ENCODE assay signal across 8 cellular contexts in genomic region chr11:65833297-65834030, GRCh38. TPM values are rescaled to one million over a fixed set of nuclear protein-coding genes. Genes with fewer than 3 reads are reported as not detected.
DNase-seq lines count a peak whose midpoint lies in the region; ATAC-seq and TF ChIP-seq lines count a peak whose summit lies in the region.

SNX32 (plus strand) TSS chr11:65833963; CDS start chr11:65834066, 103 bp downstream.

- H4K20me1 ChIP-seq in smooth muscle cell (ENCODE audit: low read depth) = no peaks in the 10 kb centered on the region

- no peaks in the 10 kb centered on the region for H3K79me2 ChIP-seq in smooth muscle cell (ENCODE audit: low read depth)

- no peaks in the 10 kb centered on the region for H3K27me3 ChIP-seq in WERI-Rb-1 (ENCODE audit: insufficient read depth, low read depth, severe bottlenecking)
- H3K27me3 ChIP-seq in smooth muscle cell (ENCODE audit: low read depth) = no peaks in the 10 kb centered on the region

- no peaks in the 10 kb centered on the region for H3K9me3 ChIP-seq in WERI-Rb-1 (ENCODE audit: severe bottlenecking)
- no peaks in the 10 kb centered on the region for H3K9me3 ChIP-seq in smooth muscle cell (replicated peaks; ENCODE audit: low read depth)

- peak within 1 kb of the TSS; percentile 85 for H2AFZ ChIP-seq in smooth muscle cell (ENCODE audit: low read depth)

- H3K9ac ChIP-seq in smooth muscle cell (ENCODE audit: low read depth) = peak within 1 kb of the TSS; percentile 49

- in situ Hi-C loops in ACHN (cut with HindIII; ENCODE audit: low pct_ligation_motif_present, low pct_unique_long_range_greater_than_20kb, low sequenced_read_pairs) = no loop called here

- 3% methylated on average over 47 of the region's 63 CpGs for WGBS in smooth muscle cell (ENCODE audit: low lambda C conversion rate)

- DNase-seq in GM12864 (ENCODE audit: low read depth) = peak; percentile 57
- peak; percentile 90 for DNase-seq in NCI-H2029 (lab: John Stamatoyannopoulos, UW)
- DNase-seq in WERI-Rb-1 = peak; percentile 95
- peak; percentile 91 for DNase-seq in central memory CD4-positive, alpha-beta T cell
- peak; percentile 95 for DNase-seq in inferior parietal cortex (ENCODE audit: extremely low spot score)
- peak; percentile 73 for DNase-seq in smooth muscle cell (lab: John Stamatoyannopoulos, UW; ENCODE audit: unreplicated experiment)
- DNase-seq in ACHN = no peak

- H3K4me3 ChIP-seq in GM12864 (ENCODE audit: low read depth, low read length) (peak within 1 kb of the TSS; percentile 51), WERI-Rb-1 (ENCODE audit: low read depth, low read length) (peak within 1 kb of the TSS; percentile 47), smooth muscle cell (peak within 1 kb of the TSS; percentile 73)

- H3K4me1 ChIP-seq in smooth muscle cell (ENCODE audit: low read depth) = peaks cover 14% of the 10 kb centered on the region

- H3K27ac ChIP-seq in WERI-Rb-1 (peak within 1 kb of the TSS; percentile 88), smooth muscle cell (ENCODE audit: low read depth) (no peak within 1 kb of the TSS)

- ATAC-seq in HG02852 (IDR thresholded peaks at IDR 0.05; ENCODE audit: unreplicated experiment) = peak; percentile 96

- no peaks in the 10 kb centered on the region for H3F3A ChIP-seq in smooth muscle cell (ENCODE audit: low read depth)

- peak within 1 kb of the TSS; percentile 90 for H3K4me2 ChIP-seq in smooth muscle cell

- TF ChIP-seq CTCF in GM12864 (IDR thresholded peaks at IDR 0.05; ENCODE audit: low read depth, low read length, missing control alignments) (no peak), WERI-Rb-1 (IDR thresholded peaks at IDR 0.05; ENCODE audit: low read depth, low read length) (no peak), smooth muscle cell (IDR thresholded peaks at IDR 0.05; ENCODE audit: borderline replicate concordance, insufficient read depth, poor library complexity, severe bottlenecking) (no peak)

- H3K36me3 ChIP-seq in WERI-Rb-1 = no peaks in the 10 kb centered on the region
- no peaks in the 10 kb centered on the region for H3K36me3 ChIP-seq in smooth muscle cell (ENCODE audit: low read depth)

RNA-seq across cellular contexts. Expression of gene SNX32, which starts in this region (rescaled TPM):
- 0.63 and 1.2 TPM in 2 replicates for total RNA-seq in smooth muscle cell
- 1.1 and 3.3 TPM in 2 replicates for polyA plus RNA-seq in smooth muscle cell
